Comparison of ENCODE assay signal across 14 cellular contexts in the genomic region with DNA sequence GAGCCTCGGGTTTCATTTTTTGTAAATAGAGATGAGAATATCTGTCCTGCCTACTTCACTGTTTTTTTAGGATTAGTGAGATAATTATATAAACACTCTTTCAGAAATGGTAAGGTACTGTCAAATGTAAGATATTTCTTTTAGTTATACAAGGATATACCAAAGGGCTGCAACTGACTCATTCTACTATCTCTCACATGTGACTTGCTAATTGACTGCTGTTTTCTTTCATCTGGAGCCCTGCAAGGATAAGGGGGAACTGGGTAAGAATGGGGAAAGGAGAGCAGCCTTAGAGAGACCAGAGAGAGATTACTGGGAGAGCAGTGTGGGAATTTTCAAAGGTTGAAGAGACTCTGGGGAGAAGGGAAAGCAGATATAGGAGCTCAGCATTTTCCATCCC. TPM values are rescaled to one million over a fixed set of nuclear protein-coding genes. Genes with fewer than 3 reads are reported as not detected.
DNase-seq lines count a peak whose midpoint lies in the region; ATAC-seq, FAIRE-seq and TF ChIP-seq lines count a peak whose summit lies in the region.
"Had no signal": no experiment of that assay in that cellular context is flagged by ENCODE, and none has a peak within 500 bp of the region (broad histone marks: within the 10 kb centered on the region; RNA-seq: fewer than 3 reads in every experiment).

No MANE protein-coding gene starts in this region.

- DNase-seq in GM23338 (ENCODE audit: low spot score), result peak; percentile 28
- DNase-seq in SK-MEL-5 (ENCODE audit: low read depth, low spot score), result peak; percentile 26
- peak; percentile 36 for DNase-seq in fibroblast of peridontal ligament (ENCODE audit: extremely low read depth)
- DNase-seq in pancreas, result no peak
- DNase-seq in DMS 273 treated with DMSO at 0.1 percent for 48 hours (lab: John Stamatoyannopoulos, UW), result no peak
- DNase-seq in NCI-H774 (lab: John Stamatoyannopoulos, UW), result no peak
- no peak for DNase-seq in DMS153 treated with DMSO at 0.1 percent for 48 hours (lab: John Stamatoyannopoulos, UW; ENCODE audit: unreplicated experiment)
- DNase-seq: activated CD4-positive, alpha-beta T cell treated with anti-CD3 and anti-CD28 coated beads, Interleukin-2, amount 50 U/mL, for 4 hours; DMS53; NCI-H1417 treated with DMSO at 0.1 percent for 48 hours; T-helper 1 cell had no signal

- no peaks in the 10 kb centered on the region for H3K9me3 ChIP-seq in pancreas

- peaks cover 21% of the 10 kb centered on the region for H3K36me3 Mint-ChIP-seq in GM23338 (ENCODE audit: low read depth)

- H3K4me3 ChIP-seq in GM23338 (no peak overlapping the region), pancreas (no peak overlapping the region)

- H3K27ac Mint-ChIP-seq in GM23338, result peak overlapping the region; percentile 4; the same call in 1 of the 2 replicates
- H3K27ac Mint-ChIP-seq: stimulated activated naive CD8-positive, alpha-beta T cell treated with anti-CD3 and anti-CD28 coated beads, Interleukin-15, Interleukin-2, amounts not matched to agents 100 ng/mL and 50 ng/mL, for 24 hours had no signal

- H3K9me3 Mint-ChIP-seq in GM23338, result no peaks in the 10 kb centered on the region; the same call in 2 of the 3 replicates
- H3K9me3 Mint-ChIP-seq: natural killer cell treated with Interleukin-12 subunit alpha and Interleukin-12 subunit beta and Interleukin-15 and Interleukin-18, amount 100 ng/mL, for 72 hours; stimulated activated naive CD8-positive, alpha-beta T cell treated with anti-CD3 and anti-CD28 coated beads, Interleukin-15, Interleukin-2, amounts not matched to agents 100 ng/mL and 50 ng/mL, for 24 hours had no signal

- no peak overlapping the region; the same call in 2 of the 3 replicates for H3K4me3 Mint-ChIP-seq in GM23338
- H3K4me3 Mint-ChIP-seq: natural killer cell treated with Interleukin-12 subunit alpha and Interleukin-12 subunit beta and Interleukin-15 and Interleukin-18, amount 100 ng/mL, for 72 hours; stimulated activated naive CD8-positive, alpha-beta T cell treated with anti-CD3 and anti-CD28 coated beads, Interleukin-15, Interleukin-2, amounts not matched to agents 100 ng/mL and 50 ng/mL, for 24 hours had no signal

- TF ChIP-seq CTCF in GM23338 (conservative IDR thresholded peaks at IDR 0.05; ENCODE audit: low read depth in 2 of 2) (no peak), pancreas (IDR thresholded peaks at IDR 0.05) (no peak)

- peaks cover 12% of the 10 kb centered on the region for H3K4me1 Mint-ChIP-seq in GM23338

- peaks cover 98% of the 10 kb centered on the region for H3K79me2 ChIP-seq in GM23338 (replicated peaks; ENCODE audit: insufficient read depth)

- H3K4me2 ChIP-seq in GM23338, result no peak overlapping the region

- H3F3A ChIP-seq in GM23338 (replicated peaks; ENCODE audit: low read depth), result 0 out of 2 replicates have a peak, but pooled peaks cover 3% of the 10 kb centered on the region

- H3K27me3 Mint-ChIP-seq in GM23338 (ENCODE audit: insufficient read depth, low read depth, poor library complexity), result peaks cover 9% of the 10 kb centered on the region
- H3K27me3 Mint-ChIP-seq: natural killer cell treated with Interleukin-12 subunit alpha and Interleukin-12 subunit beta and Interleukin-15 and Interleukin-18, amount 100 ng/mL, for 72 hours; stimulated activated naive CD8-positive, alpha-beta T cell treated with anti-CD3 and anti-CD28 coated beads, Interleukin-15, Interleukin-2, amounts not matched to agents 100 ng/mL and 50 ng/mL, for 24 hours had no signal

- H3K9me2 ChIP-seq in GM23338 (ENCODE audit: insufficient read depth), result no peaks in the 10 kb centered on the region

- H3K27me3 ChIP-seq in GM23338 (ENCODE audit: insufficient read depth) (no peaks in the 10 kb centered on the region), pancreas (no peaks in the 10 kb centered on the region)

- no peak overlapping the region for H3K27ac ChIP-seq in GM23338 (ENCODE audit: low read depth)
- H3K27ac ChIP-seq in pancreas, result peak overlapping the region in 2 of 4 donors; percentile 3 to 16

- H3K4me1 ChIP-seq in GM23338 (ENCODE audit: insufficient read depth), result peaks cover 12% of the 10 kb centered on the region
- H3K4me1 ChIP-seq in pancreas, result peaks cover 6 to 25% (median 18%) of the 10 kb centered on the region in 3 donors

- H4K20me1 ChIP-seq in GM23338 (replicated peaks; ENCODE audit: insufficient read depth), result peaks cover 54% of the 10 kb centered on the region

- intact Hi-C loops in pancreas (cut with DNase I), result no loop called here

- H3K36me3 ChIP-seq in GM23338 (ENCODE audit: insufficient read depth) (no peaks in the 10 kb centered on the region; the same call in 1 of the 2 replicates), pancreas (no peaks in the 10 kb centered on the region)

- in situ Hi-C loops in SK-MEL-5 (cut with HindIII; ENCODE audit: low pct_unique_long_range_greater_than_20kb, low sequenced_read_pairs), result no loop called here

- FAIRE-seq in pancreas (lab: Jason Lieb, UNC), result no peak

- no peak overlapping the region for H2AFZ ChIP-seq in GM23338

- WGBS in pancreas, 2 donors, result 7 to 9% methylated on average over 1 of the region's 1 CpG

- ATAC-seq in GM23338 (peak; percentile 87), pancreas (peak; percentile 51 to 77 (median 64)), GM21825 (IDR thresholded peaks at IDR 0.05; ENCODE audit: unreplicated experiment) (no peak)
- ATAC-seq: natural killer cell treated with Interleukin-12 subunit alpha and Interleukin-12 subunit beta and Interleukin-15 and Interleukin-18, amount 100 ng/mL, for 72 hours had no signal

TF ChIP-seq in GM23338, 12 proteins besides CTCF, POLR2A, EP300 and RAD21 (continues in another document):
- TF ChIP-seq, protein P1, sequence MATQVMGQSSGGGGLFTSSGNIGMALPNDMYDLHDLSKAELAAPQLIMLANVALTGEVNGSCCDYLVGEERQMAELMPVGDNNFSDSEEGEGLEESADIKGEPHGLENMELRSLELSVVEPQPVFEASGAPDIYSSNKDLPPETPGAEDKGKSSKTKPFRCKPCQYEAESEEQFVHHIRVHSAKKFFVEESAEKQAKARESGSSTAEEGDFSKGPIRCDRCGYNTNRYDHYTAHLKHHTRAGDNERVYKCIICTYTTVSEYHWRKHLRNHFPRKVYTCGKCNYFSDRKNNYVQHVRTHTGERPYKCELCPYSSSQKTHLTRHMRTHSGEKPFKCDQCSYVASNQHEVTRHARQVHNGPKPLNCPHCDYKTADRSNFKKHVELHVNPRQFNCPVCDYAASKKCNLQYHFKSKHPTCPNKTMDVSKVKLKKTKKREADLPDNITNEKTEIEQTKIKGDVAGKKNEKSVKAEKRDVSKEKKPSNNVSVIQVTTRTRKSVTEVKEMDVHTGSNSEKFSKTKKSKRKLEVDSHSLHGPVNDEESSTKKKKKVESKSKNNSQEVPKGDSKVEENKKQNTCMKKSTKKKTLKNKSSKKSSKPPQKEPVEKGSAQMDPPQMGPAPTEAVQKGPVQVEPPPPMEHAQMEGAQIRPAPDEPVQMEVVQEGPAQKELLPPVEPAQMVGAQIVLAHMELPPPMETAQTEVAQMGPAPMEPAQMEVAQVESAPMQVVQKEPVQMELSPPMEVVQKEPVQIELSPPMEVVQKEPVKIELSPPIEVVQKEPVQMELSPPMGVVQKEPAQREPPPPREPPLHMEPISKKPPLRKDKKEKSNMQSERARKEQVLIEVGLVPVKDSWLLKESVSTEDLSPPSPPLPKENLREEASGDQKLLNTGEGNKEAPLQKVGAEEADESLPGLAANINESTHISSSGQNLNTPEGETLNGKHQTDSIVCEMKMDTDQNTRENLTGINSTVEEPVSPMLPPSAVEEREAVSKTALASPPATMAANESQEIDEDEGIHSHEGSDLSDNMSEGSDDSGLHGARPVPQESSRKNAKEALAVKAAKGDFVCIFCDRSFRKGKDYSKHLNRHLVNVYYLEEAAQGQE (IDR thresholded peaks at IDR 0.05; ENCODE audit: unreplicated experiment), result no peak
- no peak for TF ChIP-seq NANOG (IDR thresholded peaks at IDR 0.05; ENCODE audit: borderline replicate concordance)
- TF ChIP-seq JUNB (IDR thresholded peaks at IDR 0.05; ENCODE audit: unreplicated experiment), result no peak
- TF ChIP-seq, protein P2, sequence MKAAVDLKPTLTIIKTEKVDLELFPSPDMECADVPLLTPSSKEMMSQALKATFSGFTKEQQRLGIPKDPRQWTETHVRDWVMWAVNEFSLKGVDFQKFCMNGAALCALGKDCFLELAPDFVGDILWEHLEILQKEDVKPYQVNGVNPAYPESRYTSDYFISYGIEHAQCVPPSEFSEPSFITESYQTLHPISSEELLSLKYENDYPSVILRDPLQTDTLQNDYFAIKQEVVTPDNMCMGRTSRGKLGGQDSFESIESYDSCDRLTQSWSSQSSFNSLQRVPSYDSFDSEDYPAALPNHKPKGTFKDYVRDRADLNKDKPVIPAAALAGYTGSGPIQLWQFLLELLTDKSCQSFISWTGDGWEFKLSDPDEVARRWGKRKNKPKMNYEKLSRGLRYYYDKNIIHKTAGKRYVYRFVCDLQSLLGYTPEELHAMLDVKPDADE (IDR thresholded peaks at IDR 0.05), result no peak
- no peak for TF ChIP-seq STAT1 (IDR thresholded peaks at IDR 0.05; ENCODE audit: unreplicated experiment)
- TF ChIP-seq CREB1 (CRISPR knock-in tag; IDR thresholded peaks at IDR 0.05; ENCODE audit: low read depth), result no peak
- TF ChIP-seq POLR2AphosphoS5 (IDR thresholded peaks at IDR 0.05; ENCODE audit: low read depth), result no peak

RNA-seq across cellular contexts. Expression of a gene that starts 15.5 kb away (rescaled TPM):
- total RNA-seq in GM23338 (2014; rRNA removed; shearing (Covaris generic)), result 21.0 and 24.6 TPM in 2 replicates
- 17.0 and 17.9 TPM in 2 replicates for polyA plus RNA-seq in GM23338 (2016; fragmentation: Nextera tagmentation; extraction: Ambion mirVana)
- total RNA-seq in SK-MEL-5 (2014; rRNA removed; shearing (Covaris generic)), result 17.5 and 22.1 TPM in 2 replicates
- polyA plus RNA-seq in SK-MEL-5 (2015; cell fraction: cytosol; rRNA removed), result 18.7 and 23.0 TPM in 2 replicates
- polyA plus RNA-seq in SK-MEL-5 (2015; cell fraction: nucleus; rRNA removed), result 21.2 and 27.7 TPM in 2 replicates
- total RNA-seq in pancreas, result 10 to 100 TPM; 11.7 to 19.5 (median 14.9) TPM
- 10 to 100 TPM in 1 of 2 donors, 1 to 10 TPM in 1; 7.4 to 10.6 TPM for polyA plus RNA-seq in pancreas

Comparison
In these comparisons a context has a peak if more than half of its experiments do, and no peak if none do; other contexts are left out.
1. DNase-seq: peak in GM23338 (single experiment), SK-MEL-5 (single experiment) and fibroblast of peridontal ligament (single experiment); none in pancreas (0 of 6), DMS 273 treated with DMSO at 0.1 percent for 48 hours (single experiment), NCI-H774 (single experiment) and DMS153 treated with DMSO at 0.1 percent for 48 hours (single experiment).